ENCODE assay signal across 8 cellular contexts in the genomic region with DNA sequence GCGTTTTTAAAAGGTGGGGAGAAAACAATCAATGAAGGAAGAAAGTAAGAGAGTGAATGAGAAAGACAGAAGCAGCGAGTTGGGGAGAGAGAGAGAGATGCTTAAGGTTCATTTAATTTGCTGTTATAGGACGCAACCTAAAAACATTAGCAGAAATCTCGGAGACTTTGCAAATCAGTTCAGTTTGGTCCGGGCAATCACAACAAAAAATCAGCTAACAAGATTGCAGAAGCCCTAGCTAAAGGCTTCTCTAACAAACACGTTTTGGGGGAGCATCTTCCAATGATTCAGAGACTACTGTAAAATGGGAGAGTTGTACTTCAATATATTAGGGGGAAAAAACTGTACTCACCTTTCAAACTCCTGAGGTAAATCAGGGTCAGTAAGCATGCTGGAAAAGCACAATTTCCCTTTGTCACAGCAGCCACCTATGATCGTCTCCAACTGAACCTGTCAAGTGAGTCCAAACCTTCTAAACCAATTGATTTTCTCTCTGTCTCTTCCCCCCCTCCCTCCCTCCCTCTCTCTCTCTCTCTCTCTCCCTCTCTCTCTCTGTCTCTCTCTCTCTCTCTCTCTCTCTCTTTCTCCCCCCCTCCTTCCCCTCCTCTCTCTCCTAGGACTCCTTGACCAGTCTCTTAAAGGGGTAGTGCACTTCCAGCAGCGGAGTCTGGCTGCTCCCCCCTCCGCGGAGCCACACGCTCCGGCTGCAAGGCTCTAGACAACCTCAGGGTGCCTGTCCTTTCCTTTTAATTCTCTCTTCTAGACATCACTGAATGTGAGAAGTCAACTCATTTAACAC. TPM values are rescaled to one million over a fixed set of nuclear protein-coding genes. Genes with fewer than 3 reads are reported as not detected.
DNase-seq lines count a peak whose midpoint lies in the region; ATAC-seq and TF ChIP-seq lines count a peak whose summit lies in the region.

A gene (minus strand): TSS at position 459 of the 799 bp plus-strand sequence. CDS start 69 bp downstream, at position 390.

- no peaks in the 10 kb centered on the region for H3K36me3 Mint-ChIP-seq in activated CD4-positive, alpha-beta memory T cell treated with anti-CD3 and anti-CD28 coated beads for 36 hours

- no peaks in the 10 kb centered on the region for H3K27me3 ChIP-seq in A673 (replicated peaks; ENCODE audit: insufficient read depth, low read depth, low read length, poor library complexity)
- no peaks in the 10 kb centered on the region for H3K27me3 ChIP-seq in testis

- H3K9me3 ChIP-seq in A673 (ENCODE audit: low read depth, low read length, poor library complexity, severe bottlenecking) (no peaks in the 10 kb centered on the region), testis (no peaks in the 10 kb centered on the region)

- no peak for TF ChIP-seq POLR2A in testis (IDR thresholded peaks at IDR 0.05)

- H3K4me3 ChIP-seq in A673 (ENCODE audit: low read depth, low read length, poor library complexity, severe bottlenecking) = peak within 1 kb of the TSS; percentile 44
- peak within 1 kb of the TSS; percentile 37 to 39 for H3K4me3 ChIP-seq in testis

- no peak within 1 kb of the TSS for H3K27ac Mint-ChIP-seq in activated CD4-positive, alpha-beta memory T cell treated with anti-CD3 and anti-CD28 coated beads for 36 hours

- intact Hi-C loops in A673 (cut with micrococcal nuclease; ENCODE audit: unreplicated experiment) = no loop called here
- intact Hi-C loops in left colon (cut with DNase I, micrococcal nuclease) = no loop called here
- intact Hi-C loops in testis (cut with DNase I; ENCODE audit: low total_unique reads) = no loop called here
- intact Hi-C loops in activated CD4-positive, alpha-beta memory T cell treated with anti-CD3 and anti-CD28 coated beads for 36 hours (cut with micrococcal nuclease) = no loop called here

- H3K27me3 Mint-ChIP-seq in activated CD4-positive, alpha-beta memory T cell treated with anti-CD3 and anti-CD28 coated beads for 36 hours = no peaks in the 10 kb centered on the region

- CTCF ChIA-PET in A673 (lab: Charles Lee) = no interaction called here
- CTCF ChIA-PET in activated CD4-positive, alpha-beta memory T cell treated with anti-CD3 and anti-CD28 coated beads for 36 hours (lab: Charles Lee) = interaction anchor here (0.6 kb wide), 1 partner anchor 15 kb away, joined by 3 read pairs; no protein-coding TSS in a partner anchor

- H3K4me1 ChIP-seq in A673 (ENCODE audit: insufficient read depth, low read length, poor library complexity, severe bottlenecking) (peaks cover 6% of the 10 kb centered on the region), testis (no peaks in the 10 kb centered on the region)

- H3K27ac ChIP-seq in A673 (ENCODE audit: low read depth, low read length, poor library complexity, severe bottlenecking) (no peak within 1 kb of the TSS), testis (no peak within 1 kb of the TSS)

- no peaks in the 10 kb centered on the region for H3K9me3 Mint-ChIP-seq in activated CD4-positive, alpha-beta memory T cell treated with anti-CD3 and anti-CD28 coated beads for 36 hours

- no peaks in the 10 kb centered on the region for H3K4me1 Mint-ChIP-seq in activated CD4-positive, alpha-beta memory T cell treated with anti-CD3 and anti-CD28 coated beads for 36 hours (ENCODE audit: low read depth)

- H3K4me3 Mint-ChIP-seq in activated CD4-positive, alpha-beta memory T cell treated with anti-CD3 and anti-CD28 coated beads for 36 hours = no peak within 1 kb of the TSS

- WGBS in testis, 2 donors = 9 to 10% methylated on average over 12 of the region's 12 CpGs

- BruUV-seq in A673 (replicated peaks; lab: Mats Ljungman, UMichigan) = no TSS peak

- POLR2A ChIA-PET in A673 (lab: Charles Lee; ENCODE audit: low non-redundant PET) = no interaction called here
- POLR2A ChIA-PET in activated CD4-positive, alpha-beta memory T cell treated with anti-CD3 and anti-CD28 coated beads for 36 hours (lab: Charles Lee) = no interaction called here

- ATAC-seq in left colon = peak; percentile 40

- peak; percentile 57 for DNase-seq in A673 (ENCODE audit: low spot score)
- peak; percentile 64 for DNase-seq in NCI-H2029 (lab: John Stamatoyannopoulos, UW)
- peak; percentile 6 for DNase-seq in cerebellar cortex (ENCODE audit: low spot score)
- DNase-seq in left colon = peak in 1 of 2 donors; percentile 9
- DNase-seq in testis = peak; percentile 20
- no peak for DNase-seq in activated CD4-positive, alpha-beta memory T cell treated with anti-CD3 and anti-CD28 coated beads for 36 hours
- DNase-seq in dedifferentiated amniotic fluid mesenchymal stem cell (ENCODE audit: extremely low spot score) = no peak
- no peak for DNase-seq in SKM-1 treated with dmso at 0.1 percent for 144 hours (lab: John Stamatoyannopoulos, UW; ENCODE audit: unreplicated experiment)

- TF ChIP-seq CTCF in A673 (conservative IDR thresholded peaks at IDR 0.05; ENCODE audit: low read depth, low read length) (no peak), testis (IDR thresholded peaks at IDR 0.05) (no peak)

- H3K36me3 ChIP-seq in A673 (ENCODE audit: insufficient read depth, low read length, poor library complexity, severe bottlenecking) (no peaks in the 10 kb centered on the region), testis (ENCODE audit: low read depth, missing control alignments) (no peaks in the 10 kb centered on the region)

RNA-seq across cellular contexts. Expression of the gene that starts here (rescaled TPM):
- total RNA-seq in A673 (2021) (11.9 and 16.5 TPM in 2 replicates), left colon (1 to 10 TPM; 3.9 to 5.1 TPM), testis (10 to 100 TPM; 26.0 to 29.2 TPM)
- 93.3 TPM for polyA plus RNA-seq in testis (ENCODE audit: insufficient read depth, low read depth, low replicate concordance)
- under 1 TPM; 0.69 to 0.70 TPM for total RNA-seq in activated CD4-positive, alpha-beta memory T cell treated with anti-CD3 and anti-CD28 coated beads for 36 hours

Comparison
In these comparisons a context has a peak if more than half of its experiments do, and no peak if none do; other contexts are left out.
1. DNase-seq: peak in A673 (single experiment), NCI-H2029 (single experiment), cerebellar cortex (single experiment) and testis (single experiment); none in activated CD4-positive, alpha-beta memory T cell treated with anti-CD3 and anti-CD28 coated beads for 36 hours (single experiment), dedifferentiated amniotic fluid mesenchymal stem cell (single experiment) and SKM-1 treated with dmso at 0.1 percent for 144 hours (single experiment).